ENCODE assay signal across 38 cellular contexts in the genomic region with DNA sequence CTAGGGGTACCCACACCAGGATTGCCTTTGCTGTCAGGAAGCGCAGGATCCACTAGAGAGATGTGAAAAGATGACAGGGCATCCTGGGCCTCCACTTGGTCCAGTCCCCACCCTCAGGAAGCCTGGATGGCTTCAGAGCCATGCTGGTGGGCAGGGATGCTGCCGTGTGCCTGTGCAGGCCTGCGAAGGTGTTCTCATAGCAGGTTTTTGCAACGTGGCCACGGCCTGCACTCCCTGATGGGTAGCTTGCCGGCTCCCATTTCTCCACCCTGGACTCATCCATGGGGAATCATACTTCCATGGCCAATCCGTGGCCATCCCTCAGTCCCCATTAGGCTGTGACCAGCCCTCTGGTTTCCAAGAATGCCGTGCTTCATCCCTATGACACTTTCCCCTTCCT. TPM values are rescaled to one million over a fixed set of nuclear protein-coding genes. Genes with fewer than 3 reads are reported as not detected.
"Had no signal": no experiment of that assay in that cellular context is flagged by ENCODE, and none has a peak within 500 bp of the region (broad histone marks: within the 10 kb centered on the region; RNA-seq: fewer than 3 reads in every experiment).

No MANE protein-coding gene starts in this region.

- H3K4me3 ChIP-seq: ascending aorta, cardiac muscle cell had no signal

- H3K4me1 ChIP-seq: ascending aorta had no signal

- FAIRE-seq: bronchial epithelial cell, TTC549 had no signal

- DNase-seq: activated CD4-positive, alpha-beta memory T cell treated with anti-CD3 and anti-CD28 coated beads, Interleukin-2, amount 10 ng/mL, durations not matched to agents 7 days and 5 days; activated CD4-positive, alpha-beta T cell treated with anti-CD3 and anti-CD28 coated beads for 1 hour; activated CD4-positive, alpha-beta T cell treated with anti-CD3 and anti-CD28 coated beads for 36 hours; activated CD4-positive, alpha-beta T cell treated with anti-CD3 and anti-CD28 coated beads for 48 hours; activated CD4-positive, alpha-beta T cell treated with anti-CD3 and anti-CD28 coated beads, Interleukin-2, amount 10 ng/mL, durations not matched to agents 7 days and 5 days; activated CD4-positive, alpha-beta T cell treated with anti-CD3 and anti-CD28 coated beads, Interleukin-2, amount 50 U/mL, for 48 hours; activated CD4-positive, CD25-positive, alpha-beta regulatory T cell; activated CD8-positive, alpha-beta memory T cell treated with anti-CD3 and anti-CD28 coated beads for 24 hours; activated CD8-positive, alpha-beta memory T cell treated with anti-CD3 and anti-CD28 coated beads, Interleukin-2, amount 10 ng/mL, durations not matched to agents 7 days and 5 days; activated CD8-positive, alpha-beta memory T cell treated with anti-CD3 and anti-CD28 coated beads, Interleukin-2, amount 50 U/mL, for 48 hours; activated CD8-positive, alpha-beta T cell treated with anti-CD3 and anti-CD28 coated beads, Interleukin-2, amount 10 ng/mL, durations not matched to agents 7 days and 5 days; activated effector memory CD4-positive, alpha-beta T cell treated with Interleukin-2 at 50 U/mL for 16 hours; activated gamma-delta T cell; activated naive CD4-positive, alpha-beta T cell treated with anti-CD3 and anti-CD28 coated beads, Interleukin-2, amount 10 ng/mL, durations not matched to agents 7 days and 5 days; activated naive CD4-positive, alpha-beta T cell treated with Interleukin-2 at 50 U/mL for 16 hours; activated naive CD8-positive, alpha-beta T cell treated with anti-CD3 and anti-CD28 coated beads, Interleukin-2, amount 10 ng/mL, durations not matched to agents 7 days and 5 days; activated naive CD8-positive, alpha-beta T cell treated with anti-CD3 and anti-CD28 coated beads, Interleukin-2, amount 50 U/mL, for 24 hours; activated T-cell treated with anti-CD3 and anti-CD28 coated beads, Interleukin-2, amount 50 U/mL, for 24 hours; activated T-cell treated with anti-CD3 and anti-CD28 coated beads, Interleukin-2, amount 50 U/mL, for 48 hours; amygdala; anterior cingulate cortex; caudate nucleus; T-helper 1 cell; T-helper 2 cell; T-helper 9 cell had no signal

- H3K4me1 Mint-ChIP-seq: activated CD4-positive, alpha-beta memory T cell treated with anti-CD3 and anti-CD28 coated beads, Interleukin-2, amount 10 ng/mL, durations not matched to agents 7 days and 5 days; activated CD4-positive, alpha-beta T cell treated with anti-CD3 and anti-CD28 coated beads for 36 hours; activated CD4-positive, alpha-beta T cell treated with anti-CD3 and anti-CD28 coated beads, Interleukin-2, amount 10 ng/mL, durations not matched to agents 7 days and 5 days; activated CD8-positive, alpha-beta memory T cell treated with anti-CD3 and anti-CD28 coated beads, Interleukin-2, amount 10 ng/mL, durations not matched to agents 7 days and 5 days; activated naive CD4-positive, alpha-beta T cell treated with anti-CD3 and anti-CD28 coated beads, Interleukin-2, amount 10 ng/mL, durations not matched to agents 7 days and 5 days; activated naive CD4-positive, alpha-beta T cell treated with anti-CD3 and anti-CD28 coated beads, Interleukin-2, amount 50 U/mL, for 24 hours; activated naive CD8-positive, alpha-beta T cell treated with anti-CD3 and anti-CD28 coated beads, Interleukin-2, amount 10 ng/mL, durations not matched to agents 7 days and 5 days; activated naive CD8-positive, alpha-beta T cell treated with anti-CD3 and anti-CD28 coated beads, Interleukin-2, amount 50 U/mL, for 24 hours had no signal

- H3K36me3 ChIP-seq: ascending aorta, cardiac muscle cell had no signal

- H3K27me3 ChIP-seq: ascending aorta, cardiac muscle cell had no signal

- H3K27me3 Mint-ChIP-seq: activated CD4-positive, alpha-beta memory T cell treated with anti-CD3 and anti-CD28 coated beads, Interleukin-2, amount 10 ng/mL, durations not matched to agents 7 days and 5 days; activated CD4-positive, alpha-beta T cell treated with anti-CD3 and anti-CD28 coated beads for 36 hours; activated CD4-positive, alpha-beta T cell treated with anti-CD3 and anti-CD28 coated beads, Interleukin-2, amount 10 ng/mL, durations not matched to agents 7 days and 5 days; activated naive CD4-positive, alpha-beta T cell treated with anti-CD3 and anti-CD28 coated beads, Interleukin-2, amount 50 U/mL, for 24 hours; activated naive CD8-positive, alpha-beta T cell; activated naive CD8-positive, alpha-beta T cell treated with anti-CD3 and anti-CD28 coated beads, Interleukin-2, amount 10 ng/mL, durations not matched to agents 7 days and 5 days; activated naive CD8-positive, alpha-beta T cell treated with anti-CD3 and anti-CD28 coated beads, Interleukin-2, amount 50 U/mL, for 24 hours; activated T-cell treated with anti-CD3 and anti-CD28 coated beads, Interleukin-2, amount 50 U/mL, for 24 hours; brain had no signal

- ATAC-seq: activated CD4-positive, alpha-beta T cell treated with anti-CD3 and anti-CD28 coated beads for 36 hours; activated CD4-positive, CD25-positive, alpha-beta regulatory T cell treated with anti-CD3 and anti-CD28 coated beads, Interleukin-2, amount 50 U/mL, for 24 hours; activated CD8-positive, alpha-beta memory T cell treated with anti-CD3 and anti-CD28 coated beads, Interleukin-2, amount 10 ng/mL, durations not matched to agents 7 days and 5 days; activated naive CD8-positive, alpha-beta T cell treated with anti-CD3 and anti-CD28 coated beads, Interleukin-2, amount 50 U/mL, for 24 hours; WTC11 had no signal

- H3K9me3 Mint-ChIP-seq: activated CD4-positive, alpha-beta memory T cell treated with anti-CD3 and anti-CD28 coated beads, Interleukin-2, amount 10 ng/mL, durations not matched to agents 7 days and 5 days; activated CD4-positive, alpha-beta T cell treated with anti-CD3 and anti-CD28 coated beads, Interleukin-2, amount 10 ng/mL, durations not matched to agents 7 days and 5 days; activated naive CD4-positive, alpha-beta T cell treated with anti-CD3 and anti-CD28 coated beads, Interleukin-2, amount 10 ng/mL, durations not matched to agents 7 days and 5 days; activated naive CD4-positive, alpha-beta T cell treated with anti-CD3 and anti-CD28 coated beads, Interleukin-2, amount 50 U/mL, for 24 hours; activated naive CD8-positive, alpha-beta T cell treated with anti-CD3 and anti-CD28 coated beads, Interleukin-2, amount 10 ng/mL, durations not matched to agents 7 days and 5 days; activated naive CD8-positive, alpha-beta T cell treated with anti-CD3 and anti-CD28 coated beads, Interleukin-2, amount 50 U/mL, for 24 hours; activated T-cell treated with anti-CD3 and anti-CD28 coated beads, Interleukin-2, amount 50 U/mL, for 24 hours; activated T-helper 2 cell treated with anti-CD3 and anti-CD28 coated beads, Interferon-gamma antibody, Interleukin-2, Interleukin-4, amounts not matched to agents 10 μg/mL and 5 μg/mL and 100 μg/mL, durations not matched to agents 14 hours and 24 hours and 36 hours; brain; T-helper 1 cell treated with Interleukin-12 subunit alpha and Interleukin-12 subunit beta and Interleukin-4 antibody, amounts not matched to agents 30 μg/mL and 1 μg/mL, for 36 hours; T-helper 2 cell treated with Interferon-gamma antibody and Interleukin-4, amounts not matched to agents 5 μg/mL and 100 μg/mL, for 36 hours; WTC11 had no signal

- H3K36me3 Mint-ChIP-seq: activated CD8-positive, alpha-beta memory T cell treated with anti-CD3 and anti-CD28 coated beads, Interleukin-2, amount 10 ng/mL, durations not matched to agents 7 days and 5 days; activated naive CD4-positive, alpha-beta T cell treated with anti-CD3 and anti-CD28 coated beads, Interleukin-2, amount 10 ng/mL, durations not matched to agents 7 days and 5 days; activated naive CD4-positive, alpha-beta T cell treated with anti-CD3 and anti-CD28 coated beads, Interleukin-2, amount 50 U/mL, for 24 hours; activated naive CD8-positive, alpha-beta T cell; activated naive CD8-positive, alpha-beta T cell treated with anti-CD3 and anti-CD28 coated beads, Interleukin-2, amount 10 ng/mL, durations not matched to agents 7 days and 5 days; brain; WTC11 had no signal

- H3K27ac ChIP-seq: ascending aorta, cardiac muscle cell, VCaP had no signal

- H3K9me3 ChIP-seq: ascending aorta had no signal

- H3K27ac Mint-ChIP-seq: activated CD4-positive, alpha-beta memory T cell treated with anti-CD3 and anti-CD28 coated beads, Interleukin-2, amount 10 ng/mL, durations not matched to agents 7 days and 5 days; activated CD4-positive, alpha-beta T cell treated with anti-CD3 and anti-CD28 coated beads for 36 hours; activated CD4-positive, alpha-beta T cell treated with anti-CD3 and anti-CD28 coated beads, Interleukin-2, amount 10 ng/mL, durations not matched to agents 7 days and 5 days; activated CD8-positive, alpha-beta memory T cell treated with anti-CD3 and anti-CD28 coated beads, Interleukin-2, amount 10 ng/mL, durations not matched to agents 7 days and 5 days; activated CD8-positive, alpha-beta T cell treated with anti-CD3 and anti-CD28 coated beads, Interleukin-2, amount 10 ng/mL, durations not matched to agents 7 days and 5 days; activated naive CD4-positive, alpha-beta T cell treated with anti-CD3 and anti-CD28 coated beads, Interleukin-2, amount 10 ng/mL, durations not matched to agents 7 days and 5 days; activated naive CD4-positive, alpha-beta T cell treated with anti-CD3 and anti-CD28 coated beads, Interleukin-2, amount 50 U/mL, for 24 hours; activated naive CD8-positive, alpha-beta T cell; activated naive CD8-positive, alpha-beta T cell treated with anti-CD3 and anti-CD28 coated beads, Interleukin-2, amount 10 ng/mL, durations not matched to agents 7 days and 5 days; activated naive CD8-positive, alpha-beta T cell treated with anti-CD3 and anti-CD28 coated beads, Interleukin-2, amount 50 U/mL, for 24 hours; activated T-cell treated with anti-CD3 and anti-CD28 coated beads, Interleukin-2, amount 50 U/mL, for 24 hours; activated T-helper 2 cell treated with anti-CD3 and anti-CD28 coated beads, Interferon-gamma antibody, Interleukin-2, Interleukin-4, amounts not matched to agents 10 μg/mL and 5 μg/mL and 100 μg/mL, durations not matched to agents 14 hours and 24 hours and 36 hours; T-helper 1 cell treated with Interleukin-12 subunit alpha and Interleukin-12 subunit beta and Interleukin-4 antibody, amounts not matched to agents 30 μg/mL and 1 μg/mL, for 36 hours; T-helper 2 cell treated with Interferon-gamma antibody and Interleukin-4, amounts not matched to agents 5 μg/mL and 100 μg/mL, for 36 hours; WTC11 had no signal

- H3K4me3 Mint-ChIP-seq: activated CD4-positive, alpha-beta memory T cell treated with anti-CD3 and anti-CD28 coated beads, Interleukin-2, amount 10 ng/mL, durations not matched to agents 7 days and 5 days; activated CD4-positive, alpha-beta T cell treated with anti-CD3 and anti-CD28 coated beads for 36 hours; activated CD4-positive, alpha-beta T cell treated with anti-CD3 and anti-CD28 coated beads, Interleukin-2, amount 10 ng/mL, durations not matched to agents 7 days and 5 days; activated CD8-positive, alpha-beta memory T cell treated with anti-CD3 and anti-CD28 coated beads, Interleukin-2, amount 10 ng/mL, durations not matched to agents 7 days and 5 days; activated CD8-positive, alpha-beta T cell treated with anti-CD3 and anti-CD28 coated beads, Interleukin-2, amount 10 ng/mL, durations not matched to agents 7 days and 5 days; activated naive CD4-positive, alpha-beta T cell treated with anti-CD3 and anti-CD28 coated beads, Interleukin-2, amount 10 ng/mL, durations not matched to agents 7 days and 5 days; activated naive CD4-positive, alpha-beta T cell treated with anti-CD3 and anti-CD28 coated beads, Interleukin-2, amount 50 U/mL, for 24 hours; activated naive CD8-positive, alpha-beta T cell; activated naive CD8-positive, alpha-beta T cell treated with anti-CD3 and anti-CD28 coated beads, Interleukin-2, amount 10 ng/mL, durations not matched to agents 7 days and 5 days; activated naive CD8-positive, alpha-beta T cell treated with anti-CD3 and anti-CD28 coated beads, Interleukin-2, amount 50 U/mL, for 24 hours; activated T-cell treated with anti-CD3 and anti-CD28 coated beads, Interleukin-2, amount 50 U/mL, for 24 hours; brain; T-helper 1 cell treated with Interleukin-12 subunit alpha and Interleukin-12 subunit beta and Interleukin-4 antibody, amounts not matched to agents 30 μg/mL and 1 μg/mL, for 36 hours; T-helper 2 cell treated with Interferon-gamma antibody and Interleukin-4, amounts not matched to agents 5 μg/mL and 100 μg/mL, for 36 hours; WTC11 had no signal

RNA-seq across cellular contexts. Expression of gene CNTN2, which starts 34.1 kb away (rescaled TPM):
- total RNA-seq: activated CD4-positive, alpha-beta memory T cell treated with anti-CD3 and anti-CD28 coated beads, Interleukin-2, amount 10 ng/mL, durations not matched to agents 7 days and 5 days; activated CD4-positive, alpha-beta T cell treated with anti-CD3 and anti-CD28 coated beads for 36 hours; activated CD4-positive, alpha-beta T cell treated with anti-CD3 and anti-CD28 coated beads, Interleukin-2, amount 10 ng/mL, durations not matched to agents 7 days and 5 days; activated CD8-positive, alpha-beta memory T cell treated with anti-CD3 and anti-CD28 coated beads, Interleukin-2, amount 10 ng/mL, durations not matched to agents 7 days and 5 days; activated CD8-positive, alpha-beta T cell treated with anti-CD3 and anti-CD28 coated beads, Interleukin-2, amount 10 ng/mL, durations not matched to agents 7 days and 5 days; activated naive CD8-positive, alpha-beta T cell treated with anti-CD3 and anti-CD28 coated beads, Interleukin-2, amount 10 ng/mL, durations not matched to agents 7 days and 5 days; activated T-helper 2 cell treated with anti-CD3 and anti-CD28 coated beads, Interferon-gamma antibody, Interleukin-2, Interleukin-4, amounts not matched to agents 10 μg/mL and 5 μg/mL and 100 μg/mL, durations not matched to agents 14 hours and 24 hours and 36 hours; cardiac muscle cell had no signal
- polyA plus RNA-seq: cardiac muscle cell had no signal
